Comparison of ENCODE assay signal across 25 cellular contexts in genomic region chr4:164410401-164410800, GRCh38.
"Had no signal": no experiment of that assay in that cellular context is flagged by ENCODE, and none has a peak within 500 bp of the region (broad histone marks: within the 10 kb centered on the region; RNA-seq: fewer than 3 reads in every experiment).

No MANE protein-coding gene starts in this region.

- H3K27ac ChIP-seq: stomach, suprapubic skin, testis, thoracic aorta, thyroid gland, tibial artery, tibial nerve, transverse colon, upper lobe of left lung, upper lobe of right lung, uterus, vagina had no signal

- DNase-seq: stimulated activated CD4-positive, alpha-beta T cell treated with anti-CD3 and anti-CD28 coated beads, Interleukin-2, amount 100 ng/mL, for 48 hours; stimulated activated CD4-positive, alpha-beta T cell treated with anti-CD3 and anti-CD28 coated beads, Interleukin-4, amount 100 ng/mL, for 1 hour; stimulated activated CD4-positive, alpha-beta T cell treated with anti-CD3 and anti-CD28 coated beads, Interleukin-4, amount 100 ng/mL, for 24 hours; stimulated activated CD4-positive, alpha-beta T cell treated with anti-CD3 and anti-CD28 coated beads, Interleukin-4, amount 100 ng/mL, for 4 hours; stimulated activated CD8-positive, alpha-beta memory T cell treated with anti-CD3 and anti-CD28 coated beads, Interleukin-4, amount 100 ng/mL, for 48 hours; stimulated activated naive B cell treated with anti-CD40 and anti-IgM and Interleukin-4, amounts not matched to agents 10 μg/mL and 1 μg/mL and 100 μg/mL, for 72 hours; stimulated activated naive CD4-positive, alpha-beta T cell; stimulated activated naive CD4-positive, alpha-beta T cell treated with Interleukin-2 at 50 U/mL for 16 hours; stimulated activated naive CD8-positive, alpha-beta T cell treated with anti-CD3 and anti-CD28 coated beads, Interleukin-15, amount 100 ng/mL, for 72 hours; stimulated activated naive CD8-positive, alpha-beta T cell treated with anti-CD3 and anti-CD28 coated beads, Interleukin-15, Interleukin-2, amounts not matched to agents 100 U/mL and 50 U/mL, for 24 hours; stomach; substantia nigra; testis; thyroid gland; tibial artery; transverse colon; upper lobe of left lung; upper lobe of right lung; uterus had no signal

- H3K36me3 ChIP-seq: stomach, suprapubic skin, thoracic aorta, thyroid gland, tibial artery, tibial nerve, transverse colon, upper lobe of left lung, upper lobe of right lung, uterus, vagina had no signal

- H3K27me3 ChIP-seq: stomach, suprapubic skin, testis, thyroid gland, tibial artery, tibial nerve, transverse colon, upper lobe of left lung, upper lobe of right lung, uterus, vagina had no signal

- H3K9me3 ChIP-seq: suprapubic skin, testis, thoracic aorta, thyroid gland, tibial artery, tibial nerve, transverse colon, upper lobe of left lung, upper lobe of right lung, uterus, vagina had no signal

- ATAC-seq: stimulated activated effector memory CD8-positive, alpha-beta T cell treated with anti-CD3 and anti-CD28 coated beads, Interleukin-12 subunit alpha, Interleukin-12 subunit beta, amount 100 ng/mL, for 72 hours; stimulated activated memory B cell treated with anti-CD40 and anti-IgM and Interleukin-4, amounts not matched to agents 10 μg/mL and 1 μg/mL and 100 μg/mL, for 72 hours; stimulated activated naive B cell treated with anti-CD40 and anti-IgM and Interleukin-4, amounts not matched to agents 10 μg/mL and 1 μg/mL and 100 μg/mL, for 72 hours; stimulated activated naive CD8-positive, alpha-beta T cell treated with anti-CD3 and anti-CD28 coated beads, Interleukin-15, amount 100 ng/mL, for 72 hours; stimulated activated naive CD8-positive, alpha-beta T cell treated with anti-CD3 and anti-CD28 coated beads, Interleukin-15, Interleukin-2, amounts not matched to agents 100 U/mL and 50 U/mL, for 24 hours; upper lobe of right lung had no signal

- H3K4me3 ChIP-seq: stomach, suprapubic skin, testis, thoracic aorta, thyroid gland, tibial artery, tibial nerve, transverse colon, upper lobe of left lung, upper lobe of right lung, uterus, vagina had no signal

- H3K4me1 ChIP-seq: stomach, suprapubic skin, testis, thyroid gland, tibial artery, tibial nerve, transverse colon, upper lobe of left lung, upper lobe of right lung, uterus, vagina had no signal
